ENCODE assay signal across 2 cellular contexts in genomic region chr10:108434818-108435217, GRCh38.
TF ChIP-seq lines count a peak whose summit lies in the region.

No MANE protein-coding gene starts in this region.

TF ChIP-seq in GM23338, 12 proteins besides CTCF, POLR2A, EP300 and RAD21 (continued from another document):
- TF ChIP-seq CREB1 (CRISPR knock-in tag; IDR thresholded peaks at IDR 0.05; ENCODE audit: low read depth) (no peak), EZH2 (IDR thresholded peaks at IDR 0.05; ENCODE audit: low read depth, unreplicated experiment) (no peak), STAT1 (IDR thresholded peaks at IDR 0.05; ENCODE audit: unreplicated experiment) (no peak), JUNB (IDR thresholded peaks at IDR 0.05; ENCODE audit: unreplicated experiment) (no peak), NANOG (IDR thresholded peaks at IDR 0.05; ENCODE audit: borderline replicate concordance) (no peak), REST (IDR thresholded peaks at IDR 0.05; ENCODE audit: unreplicated experiment) (no peak), ZNF114 (CRISPR knock-in tag; IDR thresholded peaks at IDR 0.05) (no peak), POLR2AphosphoS5 (IDR thresholded peaks at IDR 0.05; ENCODE audit: low read depth) (no peak), ZNF462 (CRISPR knock-in tag; IDR thresholded peaks at IDR 0.05) (no peak), ZNF331 (CRISPR knock-in tag; IDR thresholded peaks at IDR 0.05; ENCODE audit: low read depth) (no peak), ETS1 (IDR thresholded peaks at IDR 0.05) (no peak)

TF ChIP-seq in H1, 55 proteins besides CTCF, POLR2A, EP300 and RAD21:
- no peak for TF ChIP-seq SP1 (IDR thresholded peaks at IDR 0.05; ENCODE audit: low read depth, low read length)
- TF ChIP-seq USF2 (IDR thresholded peaks at IDR 0.05; ENCODE audit: low read length), result no peak
- TF ChIP-seq CHD7 (IDR thresholded peaks at IDR 0.05; ENCODE audit: insufficient replicate concordance, low read length), result no peak
- no peak for TF ChIP-seq E2F6 (IDR thresholded peaks at IDR 0.05)
- no peak for TF ChIP-seq RBBP5 (IDR thresholded peaks at IDR 0.05; ENCODE audit: borderline replicate concordance, low read depth, low read length)
- TF ChIP-seq EGR1 (IDR thresholded peaks at IDR 0.05; ENCODE audit: borderline replicate concordance, low read depth, low read length), result no peak
- TF ChIP-seq HDAC2 (IDR thresholded peaks at IDR 0.05; ENCODE audit: borderline replicate concordance in 1 of 2, low read depth in 2 of 2, low read length in 2 of 2), result no peak
- TF ChIP-seq CEBPB (IDR thresholded peaks at IDR 0.05; ENCODE audit: low read depth, low read length), result no peak
- TF ChIP-seq NANOG (IDR thresholded peaks at IDR 0.05; ENCODE audit: insufficient read depth, low read depth, low read length, poor library complexity, severe bottlenecking), result no peak
- no peak for TF ChIP-seq RXRA (IDR thresholded peaks at IDR 0.05; ENCODE audit: insufficient read depth, low read depth, low read length)
- TF ChIP-seq NRF1 (IDR thresholded peaks at IDR 0.05; ENCODE audit: low read depth, low read length), result no peak
- no peak for TF ChIP-seq BRCA1 (IDR thresholded peaks at IDR 0.05; ENCODE audit: low read depth, low read length)
- TF ChIP-seq CBX5 (IDR thresholded peaks at IDR 0.05; ENCODE audit: low read depth, low read length), result no peak
- no peak for TF ChIP-seq MAFK (IDR thresholded peaks at IDR 0.05; ENCODE audit: low read depth, low read length)
- TF ChIP-seq CHD2 (IDR thresholded peaks at IDR 0.05; ENCODE audit: low read length), result no peak
